ENCODE assay signal across 8 cellular contexts in the genomic region with DNA sequence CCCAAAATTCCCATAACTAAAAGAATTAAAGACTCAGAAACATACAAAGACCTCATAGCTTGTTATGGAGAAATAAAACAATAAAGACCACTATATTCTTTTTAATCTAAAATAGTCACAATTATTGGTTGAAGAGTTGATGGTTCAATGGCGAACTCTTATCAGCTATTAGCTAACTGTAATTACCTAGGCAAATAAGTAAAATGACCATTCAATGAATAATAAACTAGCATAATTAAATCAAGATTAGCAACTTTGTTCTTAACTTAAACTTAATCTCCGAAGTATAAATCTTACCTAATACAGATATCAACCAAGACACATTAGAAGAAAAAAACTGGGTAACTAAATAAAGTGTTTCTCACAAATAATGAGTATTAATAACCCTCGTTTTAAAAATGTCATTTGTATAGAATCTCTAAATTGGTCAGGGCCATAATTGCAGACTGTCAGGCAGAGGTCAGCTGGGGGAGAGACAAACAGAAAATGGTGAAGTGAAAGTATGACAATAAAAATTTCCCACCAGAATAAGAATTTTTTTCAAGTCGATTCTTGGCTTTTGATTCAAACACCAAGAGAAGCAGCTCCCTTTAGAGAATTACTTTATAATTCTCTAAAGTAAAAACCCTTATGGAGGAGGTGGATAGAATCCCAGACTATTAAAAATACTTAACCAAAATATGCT. TPM values are rescaled to one million over a fixed set of nuclear protein-coding genes. Genes with fewer than 3 reads are reported as not detected.
DNase-seq lines count a peak whose midpoint lies in the region; ATAC-seq lines count a peak whose summit lies in the region.

No MANE protein-coding gene starts in this region.

- no peaks in the 10 kb centered on the region for H3K9me3 Mint-ChIP-seq in activated T-cell treated with anti-CD3 and anti-CD28 coated beads, Interleukin-2, amount 50 U/mL, for 24 hours
- no peaks in the 10 kb centered on the region for H3K9me3 Mint-ChIP-seq in activated naive CD4-positive, alpha-beta T cell treated with anti-CD3 and anti-CD28 coated beads, Interleukin-2, amount 50 U/mL, for 72 hours

- H3K4me1 Mint-ChIP-seq in activated T-cell treated with anti-CD3 and anti-CD28 coated beads, Interleukin-2, amount 50 U/mL, for 24 hours (ENCODE audit: low read depth), result peaks cover 35% of the 10 kb centered on the region

- peaks cover 30% of the 10 kb centered on the region for H3K36me3 Mint-ChIP-seq in activated T-cell treated with anti-CD3 and anti-CD28 coated beads, Interleukin-2, amount 50 U/mL, for 24 hours (ENCODE audit: low read depth)
- peaks cover 11 to 22% of the 10 kb centered on the region in 2 donors for H3K36me3 Mint-ChIP-seq in activated naive CD4-positive, alpha-beta T cell treated with anti-CD3 and anti-CD28 coated beads, Interleukin-2, amount 50 U/mL, for 72 hours

- no peaks in the 10 kb centered on the region for H3K27me3 Mint-ChIP-seq in activated T-cell treated with anti-CD3 and anti-CD28 coated beads, Interleukin-2, amount 50 U/mL, for 24 hours

- H3K27ac ChIP-seq in thymus (ENCODE audit: low read depth), result peak overlapping the region; percentile 99

- H3K27ac Mint-ChIP-seq in activated T-cell treated with anti-CD3 and anti-CD28 coated beads, Interleukin-2, amount 50 U/mL, for 24 hours, result peak overlapping the region; percentile 93
- H3K27ac Mint-ChIP-seq in activated naive CD4-positive, alpha-beta T cell treated with anti-CD3 and anti-CD28 coated beads, Interleukin-2, amount 50 U/mL, for 72 hours, result peak overlapping the region; percentile 86 to 95

- H3K36me3 ChIP-seq in thymus (ENCODE audit: control insufficient read depth, insufficient read depth), result peaks cover 19% of the 10 kb centered on the region

- WGBS in thymus, result 48% methylated on average over 4 of the region's 4 CpGs

- no peak for DNase-seq in activated T-cell treated with anti-CD3 and anti-CD28 coated beads, Interleukin-2, amount 50 U/mL, for 24 hours
- DNase-seq in activated T-cell treated with anti-CD3 and anti-CD28 coated beads, Interleukin-2, amount 50 U/mL, for 1 hour, result no peak
- no peak for DNase-seq in activated naive CD4-positive, alpha-beta T cell treated with anti-CD3 and anti-CD28 coated beads, Interleukin-2, amount 50 U/mL, for 72 hours (ENCODE audit: low spot score in 2 of 2)
- DNase-seq in kidney glomerular epithelial cell (lab: John Stamatoyannopoulos, UW) (peak; percentile 37), SW480 (ENCODE audit: low spot score) (no peak), NCI-H2171 (lab: John Stamatoyannopoulos, UW) (no peak)
- no peak for DNase-seq in activated CD4-positive, alpha-beta T cell treated with anti-CD3 and anti-CD28 coated beads, Interleukin-2, amount 50 U/mL, for 4 hours

- peak overlapping the region; percentile 90 for H3K4me3 Mint-ChIP-seq in activated T-cell treated with anti-CD3 and anti-CD28 coated beads, Interleukin-2, amount 50 U/mL, for 24 hours

- H3K4me3 ChIP-seq in thymus (ENCODE audit: low read length), result peak overlapping the region; percentile 92

- no peak for ATAC-seq in activated naive CD4-positive, alpha-beta T cell treated with anti-CD3 and anti-CD28 coated beads, Interleukin-2, amount 50 U/mL, for 72 hours

- H3K27me3 ChIP-seq in thymus (ENCODE audit: control insufficient read depth, insufficient read depth), result no peaks in the 10 kb centered on the region

- peaks cover 5% of the 10 kb centered on the region for H3K4me1 ChIP-seq in thymus (ENCODE audit: control insufficient read depth, insufficient read depth, low read length)

- H3K9me3 ChIP-seq in thymus (ENCODE audit: control insufficient read depth), result no peaks in the 10 kb centered on the region

RNA-seq across cellular contexts. Expression of gene FKBP5, which starts 1.7 kb away (rescaled TPM):
- total RNA-seq in activated naive CD4-positive, alpha-beta T cell treated with anti-CD3 and anti-CD28 coated beads, Interleukin-2, amount 50 U/mL, for 72 hours, result 100 to 1,000 TPM in 1 of 2 donors, 10 to 100 TPM in 1; 70.1 to 229 TPM
- 338 TPM for polyA plus RNA-seq in thymus

RNA-seq across cellular contexts. Expression of gene ARMC12, which starts 49.8 kb away (rescaled TPM):
- 1 to 10 TPM; 1.2 to 5.9 TPM for total RNA-seq in activated naive CD4-positive, alpha-beta T cell treated with anti-CD3 and anti-CD28 coated beads, Interleukin-2, amount 50 U/mL, for 72 hours
- polyA plus RNA-seq in thymus, result 26.6 TPM
